In the genomic region with DNA sequence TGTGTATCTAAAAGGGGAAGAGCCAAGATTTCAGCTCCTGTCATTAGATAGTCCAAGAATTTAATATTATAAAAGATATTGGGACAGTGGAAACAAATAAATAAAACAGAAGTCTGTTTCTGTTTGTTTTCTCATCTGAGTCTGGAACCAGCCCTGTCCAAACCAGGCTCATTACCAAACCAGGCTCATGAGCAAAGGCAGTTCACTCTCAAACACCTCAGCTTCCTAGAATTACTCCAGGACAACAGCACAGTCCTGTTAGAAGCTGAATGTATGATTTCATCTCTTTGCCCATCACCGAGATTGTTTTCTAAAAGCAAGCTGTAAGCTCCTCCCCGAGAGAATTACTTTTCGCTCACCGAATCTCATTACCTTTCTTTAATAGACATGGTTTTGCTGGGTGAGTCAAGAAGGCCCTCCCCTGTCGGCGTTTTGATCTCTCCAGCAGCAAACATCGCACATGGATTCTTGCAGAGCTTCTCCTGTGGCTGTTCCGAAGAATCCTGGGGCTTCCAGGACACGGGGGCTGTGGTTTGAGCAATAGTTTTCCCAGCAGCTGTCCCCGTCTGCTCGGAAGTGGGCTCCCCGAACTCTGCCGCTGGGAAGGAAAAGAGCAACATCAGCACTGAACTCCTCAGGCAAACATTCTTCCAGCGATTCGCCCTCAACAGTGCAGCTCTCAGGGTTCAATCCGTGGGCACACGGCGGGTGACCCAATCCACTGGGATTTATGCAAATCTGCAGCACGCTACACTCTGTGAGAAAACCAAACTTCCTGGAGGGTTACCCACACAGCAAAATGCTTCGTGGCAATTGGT, we compare ENCODE assay signal across 11 cellular contexts.
DNase-seq lines count a peak whose midpoint lies in the region; ATAC-seq and TF ChIP-seq lines count a peak whose summit lies in the region.
"Had no signal": no experiment of that assay in that cellular context is flagged by ENCODE, and none has a peak within 500 bp of the region (broad histone marks: within the 10 kb centered on the region; RNA-seq: fewer than 3 reads in every experiment).

No MANE protein-coding gene starts in this region.

- H3K4me3 ChIP-seq in heart right ventricle (peak overlapping the region in 1 of 10 donors; percentile 27), fibroblast of mammary gland (ENCODE audit: control insufficient read depth, low read depth, low read length) (no peak overlapping the region), neural progenitor cell (no peak overlapping the region), uterus (no peak overlapping the region), thyroid gland (replicated peaks in 1 of 3) (no peak overlapping the region)

- H4K20me1 ChIP-seq in neural progenitor cell (ENCODE audit: low read depth) = no peaks in the 10 kb centered on the region

- H3K36me3 ChIP-seq in heart right ventricle = peaks cover 0 to 100% (median 47%) of the 10 kb centered on the region in 9 donors
- no peaks in the 10 kb centered on the region for H3K36me3 ChIP-seq in neural progenitor cell
- H3K36me3 ChIP-seq in uterus = no peaks in the 10 kb centered on the region
- H3K36me3 ChIP-seq in thyroid gland = peaks cover 7 to 52% of the 10 kb centered on the region in 2 donors

- peak overlapping the region; percentile 97 for H3K27ac Mint-ChIP-seq in neural progenitor cell

- ATAC-seq in heart right ventricle (peak in 3 of 8 donors; percentile 18 to 52 (median 23)), GM21381 (IDR thresholded peaks at IDR 0.05; ENCODE audit: unreplicated experiment) (no peak), HG03280 (IDR thresholded peaks at IDR 0.05; ENCODE audit: unreplicated experiment) (no peak)

- H3K4me1 ChIP-seq in heart right ventricle (peaks cover 0 to 26% (median 7%) of the 10 kb centered on the region in 9 donors), neural progenitor cell (no peaks in the 10 kb centered on the region), uterus (peaks cover 0 to 3% of the 10 kb centered on the region in 2 donors), thyroid gland (no peaks in the 10 kb centered on the region)

- H3K36me3 Mint-ChIP-seq in neural progenitor cell = peaks cover 26% of the 10 kb centered on the region

- no peak for TF ChIP-seq CTCF in heart right ventricle (IDR thresholded peaks at IDR 0.05)
- no peak for TF ChIP-seq CTCF in fibroblast of mammary gland (conservative IDR thresholded peaks at IDR 0.05; ENCODE audit: control insufficient read depth, insufficient read depth, low read depth, low read length)
- no peak for TF ChIP-seq CTCF in neural progenitor cell (IDR thresholded peaks at IDR 0.05)
- TF ChIP-seq CTCF in uterus (IDR thresholded peaks at IDR 0.05) = no peak
- TF ChIP-seq CTCF in thyroid gland (IDR thresholded peaks at IDR 0.05) = no peak

- H3K27me3 ChIP-seq in heart right ventricle (no peaks in the 10 kb centered on the region), neural progenitor cell (no peaks in the 10 kb centered on the region), uterus (no peaks in the 10 kb centered on the region), thyroid gland (no peaks in the 10 kb centered on the region)

- H3K9me3 ChIP-seq in heart right ventricle = no peaks in the 10 kb centered on the region
- H3K9me3 ChIP-seq in neural progenitor cell (ENCODE audit: low read depth) = no peaks in the 10 kb centered on the region
- no peaks in the 10 kb centered on the region for H3K9me3 ChIP-seq in uterus
- H3K9me3 ChIP-seq in thyroid gland = no peaks in the 10 kb centered on the region

- no peaks in the 10 kb centered on the region for H3F3A ChIP-seq in neural progenitor cell (ENCODE audit: low read depth)

- no peaks in the 10 kb centered on the region for H3K9me3 Mint-ChIP-seq in neural progenitor cell

- H3K79me2 ChIP-seq in neural progenitor cell (ENCODE audit: low read depth) = no peaks in the 10 kb centered on the region

- peaks cover 29% of the 10 kb centered on the region for H3K4me1 Mint-ChIP-seq in neural progenitor cell

- no peak overlapping the region for H3K9ac ChIP-seq in neural progenitor cell

- intact Hi-C loops in heart right ventricle (cut with DNase I) (loop anchor here in 1 of 10 donors (10.0 kb wide), 2 partner anchors 63 to 213 kb away; no protein-coding TSS in a partner anchor), cardiac septum (cut with DNase I) (no loop called here), uterus (cut with DNase I; ENCODE audit: low total_unique reads) (no loop called here), thyroid gland (cut with DNase I) (no loop called here)

- no peak overlapping the region for H2AFZ ChIP-seq in neural progenitor cell (replicated peaks)

- H3K27ac ChIP-seq in heart right ventricle (peak overlapping the region in 6 of 10 donors; percentile 14 to 53 (median 32)), neural progenitor cell (no peak overlapping the region), uterus (peak overlapping the region; percentile 62 to 69), thyroid gland (peak overlapping the region in 1 of 3 donors; percentile 40)

- TF ChIP-seq POLR2A in uterus (IDR thresholded peaks at IDR 0.05) (no peak), thyroid gland (IDR thresholded peaks at IDR 0.05) (no peak)

- H3K27me3 Mint-ChIP-seq in neural progenitor cell (ENCODE audit: insufficient read depth, low read depth) = no peaks in the 10 kb centered on the region

- 66 to 70% methylated on average over 20 of the region's 20 CpGs for WGBS in heart right ventricle, 2 donors
- 70 to 72% methylated on average over 19 to 20 of the region's 20 CpGs for WGBS in thyroid gland, 2 donors

- no peak for DNase-seq in heart right ventricle
- no peak for DNase-seq in cardiac septum (ENCODE audit: low spot score)
- DNase-seq in fibroblast of mammary gland (ENCODE audit: low read depth) = peak; percentile 28
- no peak for DNase-seq in neural progenitor cell (ENCODE audit: low spot score)
- DNase-seq in uterus = peak in 1 of 2 donors; percentile 47
- no peak for DNase-seq in thyroid gland
- DNase-seq: activated gamma-delta T cell treated with Interleukin-2 at 50 U/mL for 16 hours, KG1, NCI-H2227 treated with DMSO at 0.1 percent for 48 hours had no signal

- H3K4me2 ChIP-seq in neural progenitor cell = no peak overlapping the region

- no peak overlapping the region for H3K4me3 Mint-ChIP-seq in neural progenitor cell
